8 cellular contexts compared by ENCODE assay signal in genomic region chr2:236798491-236798890, GRCh38.
"Had no signal": no experiment of that assay in that cellular context is flagged by ENCODE, and none has a peak within 500 bp of the region (broad histone marks: within the 10 kb centered on the region; RNA-seq: fewer than 3 reads in every experiment).

No MANE protein-coding gene starts in this region.

- H3K4me3 ChIP-seq: GM12878 had no signal

- ATAC-seq: GM12878 had no signal

- DNase-seq: GDM1, GF-D8 had no signal

- FAIRE-seq: G401.6, GM12878, GM12891, GM12892, GM18507, GM19239 had no signal
